In genomic region chr9:93458702-93459101, GRCh38 we compare ENCODE assay signal across 16 cellular contexts. TPM values are rescaled to one million over a fixed set of nuclear protein-coding genes. Genes with fewer than 3 reads are reported as not detected.
DNase-seq lines count a peak whose midpoint lies in the region; ATAC-seq and TF ChIP-seq lines count a peak whose summit lies in the region.
"Had no signal": no experiment of that assay in that cellular context is flagged by ENCODE, and none has a peak within 500 bp of the region (broad histone marks: within the 10 kb centered on the region; RNA-seq: fewer than 3 reads in every experiment).

No MANE protein-coding gene starts in this region.

- no peak for DNase-seq in CD8-positive, alpha-beta memory T cell
- DNase-seq in effector memory CD4-positive, alpha-beta T cell = no peak
- DNase-seq in psoas muscle (no peak), cerebellum (ENCODE audit: low spot score) (no peak)
- DNase-seq: activated CD4-positive, CD25-positive, alpha-beta regulatory T cell; activated naive CD4-positive, alpha-beta T cell treated with Interleukin-2 at 50 U/mL for 16 hours; brain microvascular endothelial cell; C1 segment of cervical spinal cord; effector CD8-positive, alpha-beta T cell; MV-4-11; naive thymus-derived CD8-positive, alpha-beta T cell had no signal

- peaks cover 81 to 88% (median 86%) of the 10 kb centered on the region in 3 donors for H3K4me1 Mint-ChIP-seq in CD8-positive, alpha-beta memory T cell

- H3F3A ChIP-seq in Loucy (ENCODE audit: low read depth) = no peaks in the 10 kb centered on the region

- H3K27ac Mint-ChIP-seq in CD8-positive, alpha-beta memory T cell = peak overlapping the region in 6 of 8 donors; percentile 13 to 94 (median 54)

- peak in 1 of 4 donors; percentile 36 for ATAC-seq in psoas muscle
- ATAC-seq in HG02623 (IDR thresholded peaks at IDR 0.05; ENCODE audit: unreplicated experiment) = no peak
- ATAC-seq in HG03442 (IDR thresholded peaks at IDR 0.05; ENCODE audit: unreplicated experiment) = no peak
- ATAC-seq: naive thymus-derived CD8-positive, alpha-beta T cell; Panc1 had no signal

- H3K79me2 ChIP-seq in Loucy (ENCODE audit: insufficient read depth, low read length) = peaks cover 99% of the 10 kb centered on the region

- no peak overlapping the region for H3K4me3 ChIP-seq in CD8-positive, alpha-beta memory T cell (ENCODE audit: low read length)
- no peak overlapping the region for H3K4me3 ChIP-seq in Loucy (ENCODE audit: low read length, poor library complexity, severe bottlenecking)
- H3K4me3 ChIP-seq in effector memory CD4-positive, alpha-beta T cell (ENCODE audit: insufficient read depth, low read depth, low read length, poor library complexity, severe bottlenecking) = no peak overlapping the region
- no peak overlapping the region for H3K4me3 ChIP-seq in psoas muscle
- H3K4me3 ChIP-seq: suprapubic skin had no signal

- H3K27me3 ChIP-seq in CD8-positive, alpha-beta memory T cell (ENCODE audit: insufficient read depth, low read length, poor library complexity, severe bottlenecking) = no peaks in the 10 kb centered on the region
- H3K27me3 ChIP-seq in Loucy (ENCODE audit: insufficient read depth, low read length, poor library complexity, severe bottlenecking) (no peaks in the 10 kb centered on the region), psoas muscle (ENCODE audit: insufficient read depth in 3 of 3, low read length in 2 of 3) (no peaks in the 10 kb centered on the region)
- H3K27me3 ChIP-seq in effector memory CD4-positive, alpha-beta T cell (replicated peaks; ENCODE audit: control insufficient read depth, insufficient read depth, low read length, poor library complexity, severe bottlenecking) = no peaks in the 10 kb centered on the region
- H3K27me3 ChIP-seq: brain microvascular endothelial cell, suprapubic skin had no signal

- no peaks in the 10 kb centered on the region for H3K36me3 ChIP-seq in CD8-positive, alpha-beta memory T cell (ENCODE audit: insufficient read depth, low read length)
- H3K36me3 ChIP-seq in Loucy (ENCODE audit: insufficient read depth, low read length) (no peaks in the 10 kb centered on the region), psoas muscle (ENCODE audit: insufficient read depth in 1 of 2, low read depth in 1 of 2) (no peaks in the 10 kb centered on the region)
- no peaks in the 10 kb centered on the region for H3K36me3 ChIP-seq in effector memory CD4-positive, alpha-beta T cell (ENCODE audit: control insufficient read depth, insufficient read depth, low read length)
- H3K36me3 ChIP-seq: brain microvascular endothelial cell, suprapubic skin had no signal

- 58 to 79% (median 63%) methylated on average over 4 of the region's 4 CpGs for WGBS in psoas muscle, 3 donors

- no peaks in the 10 kb centered on the region for H3K27me3 Mint-ChIP-seq in CD8-positive, alpha-beta memory T cell
- H3K27me3 Mint-ChIP-seq: naive thymus-derived CD8-positive, alpha-beta T cell had no signal

- peak overlapping the region; percentile 97 for H3K4me2 ChIP-seq in Loucy (ENCODE audit: low read depth, low read length, poor library complexity, severe bottlenecking)

- peaks cover 68% of the 10 kb centered on the region for H3K4me1 ChIP-seq in CD8-positive, alpha-beta memory T cell (ENCODE audit: insufficient read depth, low read length)
- peaks cover 78% of the 10 kb centered on the region for H3K4me1 ChIP-seq in Loucy (ENCODE audit: insufficient read depth, low read length, poor library complexity, severe bottlenecking)
- peaks cover 14% of the 10 kb centered on the region for H3K4me1 ChIP-seq in effector memory CD4-positive, alpha-beta T cell (ENCODE audit: control insufficient read depth, insufficient read depth, low read length, poor library complexity, severe bottlenecking)
- peaks cover 67% of the 10 kb centered on the region for H3K4me1 ChIP-seq in psoas muscle

- H3K9me2 ChIP-seq in Loucy (replicated peaks; ENCODE audit: low read depth, low read length) = no peaks in the 10 kb centered on the region

- H3K9ac ChIP-seq in Loucy (ENCODE audit: low read depth, low read length, poor library complexity, severe bottlenecking) = no peak overlapping the region

- TF ChIP-seq CTCF in Loucy (conservative IDR thresholded peaks at IDR 0.05; ENCODE audit: low read length) (no peak), psoas muscle (IDR thresholded peaks at IDR 0.05) (no peak)

- peaks cover 0 to 11% (median 5%) of the 10 kb centered on the region in 3 donors for H3K36me3 Mint-ChIP-seq in CD8-positive, alpha-beta memory T cell

- no peak overlapping the region for H2AFZ ChIP-seq in Loucy (ENCODE audit: low read length)

- H3K9me3 ChIP-seq in CD8-positive, alpha-beta memory T cell (ENCODE audit: low read length) = no peaks in the 10 kb centered on the region
- H3K9me3 ChIP-seq in Loucy (ENCODE audit: insufficient read depth, low read depth, low read length) = no peaks in the 10 kb centered on the region
- no peaks in the 10 kb centered on the region for H3K9me3 ChIP-seq in effector memory CD4-positive, alpha-beta T cell (ENCODE audit: control insufficient read depth, low read length)
- no peaks in the 10 kb centered on the region for H3K9me3 ChIP-seq in psoas muscle
- H3K9me3 ChIP-seq: suprapubic skin had no signal

- H3K4me3 Mint-ChIP-seq in CD8-positive, alpha-beta memory T cell = peak overlapping the region in 2 of 7 donors; percentile 38 to 48

- H4K20me1 ChIP-seq in Loucy (ENCODE audit: insufficient read depth, low read length, poor library complexity, severe bottlenecking) = peaks cover 87% of the 10 kb centered on the region

- CTCF ChIA-PET in CD8-positive, alpha-beta memory T cell (lab: Charles Lee) = no interaction called here

- H3K27ac ChIP-seq in CD8-positive, alpha-beta memory T cell (ENCODE audit: low read depth, low read length) = no peak overlapping the region
- peak overlapping the region; percentile 11 for H3K27ac ChIP-seq in effector memory CD4-positive, alpha-beta T cell (ENCODE audit: insufficient read depth, low read length, poor library complexity, severe bottlenecking)
- H3K27ac ChIP-seq in psoas muscle = peak overlapping the region; percentile 4
- H3K27ac ChIP-seq: brain microvascular endothelial cell, suprapubic skin had no signal

- intact Hi-C loops in psoas muscle (cut with DNase I) = loop anchor here in 1 of 2 donors (5.0 to 10.0 kb wide), 3 partner anchors 54 to 1856 kb away; partner anchors contain the start of genes CARD19 and FANCC

- POLR2A ChIA-PET in CD8-positive, alpha-beta memory T cell (lab: Charles Lee) = no interaction called here

- no peaks in the 10 kb centered on the region for H3K9me3 Mint-ChIP-seq in CD8-positive, alpha-beta memory T cell
- H3K9me3 Mint-ChIP-seq: naive thymus-derived CD8-positive, alpha-beta T cell had no signal

RNA-seq across cellular contexts. Expression of gene FAM120AOS, which starts 5.3 kb away (rescaled TPM):
- total RNA-seq in CD8-positive, alpha-beta memory T cell = 10 to 100 TPM; 41.0 to 42.7 TPM
- polyA plus RNA-seq in CD8-positive, alpha-beta memory T cell = 62.6 TPM
- total RNA-seq in psoas muscle = 10 to 100 TPM; 26.8 to 35.1 (median 29.9) TPM
- 10 to 100 TPM; 21.4 to 39.4 (median 25.4) TPM for polyA plus RNA-seq in psoas muscle
- 24.7 TPM for total RNA-seq in cerebellum

RNA-seq across cellular contexts. Expression of gene FAM120A, which starts 7.2 kb away (rescaled TPM):
- total RNA-seq in CD8-positive, alpha-beta memory T cell = 100 to 1,000 TPM; 140 to 142 TPM
- polyA plus RNA-seq in CD8-positive, alpha-beta memory T cell = 16.0 TPM
- 100 to 1,000 TPM in 3 of 4 donors, 10 to 100 TPM in 1; 67.1 to 126 (median 109) TPM for total RNA-seq in psoas muscle
- 10 to 100 TPM; 37.9 to 70.1 (median 49.3) TPM for polyA plus RNA-seq in psoas muscle
- total RNA-seq in cerebellum = 72.9 TPM
